Comparison of ENCODE assay signal across 9 cellular contexts in the genomic region with DNA sequence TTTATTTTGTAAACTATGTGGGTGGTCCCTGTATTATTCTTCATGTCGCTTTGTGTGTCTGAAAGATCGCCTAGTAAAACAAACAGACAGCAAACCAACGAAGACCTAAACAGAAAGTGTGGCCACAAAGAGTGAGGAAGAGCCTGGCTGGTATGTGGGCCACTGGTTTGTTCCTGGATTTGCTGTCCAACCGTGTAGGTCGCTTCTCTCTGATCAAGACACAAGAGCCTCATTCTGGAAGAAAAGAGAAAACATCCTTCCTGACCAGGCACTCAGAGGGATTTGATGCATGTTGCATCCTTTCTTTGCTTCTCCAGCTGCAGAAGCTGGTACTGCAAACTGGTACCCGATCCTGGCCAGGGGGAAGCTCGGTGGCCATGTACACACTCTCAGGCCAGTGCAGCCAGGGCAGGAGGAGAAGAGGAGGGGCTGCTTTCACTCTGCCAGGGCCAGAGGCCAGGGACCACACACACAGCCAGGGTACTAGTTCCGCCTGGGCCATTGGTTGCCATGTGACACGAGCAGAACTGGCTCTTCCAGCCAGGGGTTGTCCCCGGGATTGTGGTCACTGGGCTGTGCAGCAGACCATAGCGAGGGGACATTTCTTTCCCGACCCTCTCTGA. TPM values are rescaled to one million over a fixed set of nuclear protein-coding genes. Genes with fewer than 3 reads are reported as not detected.
DNase-seq lines count a peak whose midpoint lies in the region; ATAC-seq and TF ChIP-seq lines count a peak whose summit lies in the region.
"Had no signal": no experiment of that assay in that cellular context is flagged by ENCODE, and none has a peak within 500 bp of the region (broad histone marks: within the 10 kb centered on the region; RNA-seq: fewer than 3 reads in every experiment).

No MANE protein-coding gene starts in this region.

- H3K18ac ChIP-seq in mesenchymal stem cell (ENCODE audit: low read depth in 1 of 2, low read length in 2 of 2): no peak overlapping the region

- H2BK15ac ChIP-seq in mesenchymal stem cell (ENCODE audit: low read depth, poor library complexity, severe bottlenecking): no peak overlapping the region

- H3K27me3 ChIP-seq in BLaER1 (no peaks in the 10 kb centered on the region), mesenchymal stem cell (ENCODE audit: control insufficient read depth in 1 of 2, insufficient read depth in 1 of 2, low read length in 2 of 2) (peaks cover 26 to 37% of the 10 kb centered on the region in 2 experiments)

- ATAC-seq in effector memory CD8-positive, alpha-beta T cell (replicated peaks): no peak
- ATAC-seq in HG02623 (IDR thresholded peaks at IDR 0.05; ENCODE audit: unreplicated experiment) (no peak), GM21381 (IDR thresholded peaks at IDR 0.05; ENCODE audit: unreplicated experiment) (no peak)

- H2AFZ ChIP-seq in mesenchymal stem cell (ENCODE audit: low read depth, low read length): no peak overlapping the region
- H2AFZ ChIP-seq: parathyroid adenoma had no signal

- H3K4me3 Mint-ChIP-seq in effector memory CD8-positive, alpha-beta T cell: no peak overlapping the region
- peak overlapping the region; percentile 28 for H3K4me3 Mint-ChIP-seq in neural crest cell
- no peak overlapping the region for H3K4me3 Mint-ChIP-seq in activated T-cell treated with anti-CD3 and anti-CD28 coated beads, Interleukin-2, amount 50 U/mL, for 24 hours

- H2BK120ac ChIP-seq in mesenchymal stem cell (ENCODE audit: low read depth, low read length): no peak overlapping the region

- no peaks in the 10 kb centered on the region for H3K27me3 Mint-ChIP-seq in effector memory CD8-positive, alpha-beta T cell
- H3K27me3 Mint-ChIP-seq in neural crest cell (ENCODE audit: low read depth): peaks cover 42% of the 10 kb centered on the region
- no peaks in the 10 kb centered on the region for H3K27me3 Mint-ChIP-seq in activated T-cell treated with anti-CD3 and anti-CD28 coated beads, Interleukin-2, amount 50 U/mL, for 24 hours

- no peaks in the 10 kb centered on the region for H3K79me1 ChIP-seq in mesenchymal stem cell (replicated peaks; ENCODE audit: low read length, poor library complexity, severe bottlenecking)

- 61% methylated on average over 12 of the region's 12 CpGs for WGBS in mesenchymal stem cell

- H3K36me3 Mint-ChIP-seq in effector memory CD8-positive, alpha-beta T cell (ENCODE audit: insufficient read depth): peaks cover 24% of the 10 kb centered on the region
- no peaks in the 10 kb centered on the region for H3K36me3 Mint-ChIP-seq in neural crest cell (ENCODE audit: low read depth)
- peaks cover 3% of the 10 kb centered on the region for H3K36me3 Mint-ChIP-seq in activated T-cell treated with anti-CD3 and anti-CD28 coated beads, Interleukin-2, amount 50 U/mL, for 24 hours (ENCODE audit: low read depth)

- no peak overlapping the region for H2AK5ac ChIP-seq in mesenchymal stem cell (ENCODE audit: low read length, severe bottlenecking)

- H3K9me3 Mint-ChIP-seq in effector memory CD8-positive, alpha-beta T cell: no peaks in the 10 kb centered on the region
- peaks cover 3% of the 10 kb centered on the region for H3K9me3 Mint-ChIP-seq in neural crest cell
- H3K9me3 Mint-ChIP-seq in activated T-cell treated with anti-CD3 and anti-CD28 coated beads, Interleukin-2, amount 50 U/mL, for 24 hours: no peaks in the 10 kb centered on the region

- peak overlapping the region; percentile 35 to 52 for H3K27ac Mint-ChIP-seq in effector memory CD8-positive, alpha-beta T cell
- H3K27ac Mint-ChIP-seq in neural crest cell (ENCODE audit: unreplicated experiment): no peak overlapping the region
- H3K27ac Mint-ChIP-seq in activated T-cell treated with anti-CD3 and anti-CD28 coated beads, Interleukin-2, amount 50 U/mL, for 24 hours: no peak overlapping the region

- H3K14ac ChIP-seq in mesenchymal stem cell (ENCODE audit: low read length in 2 of 2): no peak overlapping the region

- H2BK5ac ChIP-seq in mesenchymal stem cell (ENCODE audit: low read depth, low read length, poor library complexity, severe bottlenecking): no peak overlapping the region

- H3K4me1 ChIP-seq in BLaER1 (peaks cover 65% of the 10 kb centered on the region), mesenchymal stem cell (ENCODE audit: control insufficient read depth, insufficient read depth, low read depth, low read length) (peaks cover 13% of the 10 kb centered on the region)
- H3K4me1 ChIP-seq: parathyroid adenoma had no signal

- H2BK12ac ChIP-seq in mesenchymal stem cell (ENCODE audit: low read length in 2 of 2): no peak overlapping the region

- no peak overlapping the region for H4K91ac ChIP-seq in mesenchymal stem cell (ENCODE audit: low read length)

- no peak overlapping the region for H3K23ac ChIP-seq in mesenchymal stem cell (ENCODE audit: low read length in 2 of 2)

- H4K8ac ChIP-seq in mesenchymal stem cell (ENCODE audit: low read length): no peak overlapping the region

- peaks cover 39 to 48% of the 10 kb centered on the region in 2 donors for H3K4me1 Mint-ChIP-seq in effector memory CD8-positive, alpha-beta T cell (ENCODE audit: low read depth in 2 of 2)
- H3K4me1 Mint-ChIP-seq in neural crest cell: peaks cover 27% of the 10 kb centered on the region
- peaks cover 35% of the 10 kb centered on the region for H3K4me1 Mint-ChIP-seq in activated T-cell treated with anti-CD3 and anti-CD28 coated beads, Interleukin-2, amount 50 U/mL, for 24 hours (ENCODE audit: low read depth)

- H3K36me3 ChIP-seq in BLaER1: peaks cover 4% of the 10 kb centered on the region
- H3K36me3 ChIP-seq in mesenchymal stem cell (ENCODE audit: control insufficient read depth in 1 of 2, insufficient read depth in 2 of 2, low read depth in 1 of 2, low read length in 2 of 2): no peaks in the 10 kb centered on the region

- peak overlapping the region; percentile 71 for H3K4me2 ChIP-seq in BLaER1
- H3K4me2 ChIP-seq in mesenchymal stem cell (ENCODE audit: low read length, poor library complexity, severe bottlenecking): no peak overlapping the region

- H4K20me1 ChIP-seq in BLaER1: no peaks in the 10 kb centered on the region

- H3K4ac ChIP-seq in mesenchymal stem cell (ENCODE audit: low read depth in 1 of 2, low read length in 2 of 2): no peak overlapping the region

- peaks cover 2% of the 10 kb centered on the region for H3K9me3 ChIP-seq in BLaER1
- H3K9me3 ChIP-seq in mesenchymal stem cell (ENCODE audit: control insufficient read depth, low read length): no peaks in the 10 kb centered on the region

- no peak for TF ChIP-seq CTCF in neural crest cell (conservative IDR thresholded peaks at IDR 0.05)

- peak; percentile 16 for DNase-seq in MV-4-11 (lab: John Stamatoyannopoulos, UW)
- no peak for DNase-seq in effector memory CD8-positive, alpha-beta T cell
- DNase-seq in neural crest cell (ENCODE audit: low read depth, low spot score): peak; percentile 66
- DNase-seq in activated T-cell treated with anti-CD3 and anti-CD28 coated beads, Interleukin-2, amount 50 U/mL, for 24 hours: no peak
- no peak for DNase-seq in mesenchymal stem cell

- peak overlapping the region; percentile 43; the same call in 1 of the 2 replicates for H3K27ac ChIP-seq in BLaER1
- no peak overlapping the region for H3K27ac ChIP-seq in mesenchymal stem cell (ENCODE audit: low read length, poor library complexity, severe bottlenecking)
- H3K27ac ChIP-seq: parathyroid adenoma had no signal

- H3K9ac ChIP-seq in BLaER1: no peak overlapping the region; the same call in 1 of the 2 replicates
- H3K9ac ChIP-seq in mesenchymal stem cell (ENCODE audit: low read length): no peak overlapping the region
- H3K9ac ChIP-seq: parathyroid adenoma had no signal

- no peak overlapping the region for H3K4me3 ChIP-seq in BLaER1
- H3K4me3 ChIP-seq in mesenchymal stem cell (ENCODE audit: insufficient read depth in 1 of 2, low read depth in 1 of 2, low read length in 2 of 2): no peak overlapping the region

RNA-seq across cellular contexts. Expression of gene SHISAL2A, which starts 3.8 kb away (rescaled TPM):
- total RNA-seq in neural crest cell: 0.65 TPM in 1 of 2 replicates, not detected in the other
- polyA plus RNA-seq in mesenchymal stem cell (2013, experiment 1 of 2): not detected
- polyA plus RNA-seq in mesenchymal stem cell (2013, experiment 2 of 2): not detected

RNA-seq across cellular contexts. Expression of gene GPX7, which starts 27.0 kb away (rescaled TPM):
- total RNA-seq in neural crest cell: 30.6 and 31.1 TPM in 2 replicates
- polyA plus RNA-seq in mesenchymal stem cell (2013, experiment 1 of 2): 35.3 TPM
- 36.1 TPM for polyA plus RNA-seq in mesenchymal stem cell (2013, experiment 2 of 2)

Comparison
In these comparisons a context has a peak if more than half of its experiments do, and no peak if none do; other contexts are left out.
1. DNase-seq: peak in MV-4-11 (single experiment) and neural crest cell (single experiment); none in effector memory CD8-positive, alpha-beta T cell (0 of 3), activated T-cell treated with anti-CD3 and anti-CD28 coated beads, Interleukin-2, amount 50 U/mL, for 24 hours (single experiment) and mesenchymal stem cell (single experiment).
2. H3K27ac Mint-ChIP-seq: peak in effector memory CD8-positive, alpha-beta T cell (2 of 2); none in neural crest cell (single experiment) and activated T-cell treated with anti-CD3 and anti-CD28 coated beads, Interleukin-2, amount 50 U/mL, for 24 hours (single experiment).